Comparison of ENCODE assay signal across 10 cellular contexts in the genomic region with DNA sequence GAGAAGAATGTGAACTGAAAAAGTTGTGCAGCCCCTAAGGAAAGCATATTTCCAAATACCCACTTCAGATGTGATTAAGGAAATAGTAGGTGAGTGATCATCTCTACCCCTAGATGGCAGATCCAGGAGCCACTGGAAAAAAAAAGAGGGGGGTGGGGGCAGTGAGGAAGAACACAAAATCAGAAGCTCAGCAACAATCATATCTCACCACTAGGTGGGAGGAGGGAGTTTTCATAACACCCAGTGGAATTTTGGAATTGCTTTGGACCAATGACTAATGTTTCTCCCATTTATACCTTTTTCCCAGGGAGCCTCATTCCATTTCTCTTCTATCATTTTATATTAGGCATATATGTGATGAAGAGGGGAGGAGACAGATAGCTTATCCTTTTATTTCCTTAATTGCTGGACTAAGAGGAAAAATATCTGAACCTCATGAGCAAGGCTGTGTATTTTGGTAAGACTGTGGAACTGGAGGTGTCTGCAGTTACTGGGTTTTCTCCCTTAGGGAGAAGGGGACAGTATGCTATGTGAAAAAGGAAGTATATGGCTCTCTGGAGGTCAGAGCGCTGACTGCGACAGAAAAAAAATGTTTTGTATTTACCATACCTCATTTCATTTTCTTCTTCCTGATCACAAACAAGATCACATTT.
A peak's percentile ranks its signal among the peaks of the same experiment; 100 is the strongest.
DNase-seq lines count a peak whose midpoint lies in the region; ATAC-seq and TF ChIP-seq lines count a peak whose summit lies in the region.
"Had no signal": no experiment of that assay in that cellular context is flagged by ENCODE, and none has a peak within 500 bp of the region (broad histone marks: within the 10 kb centered on the region; RNA-seq: fewer than 3 reads in every experiment).

No MANE protein-coding gene starts in this region.

- H3K4me3 ChIP-seq in OCI-LY7 (ENCODE audit: low read depth, low read length, poor library complexity, severe bottlenecking) (no peak overlapping the region), foreskin fibroblast (ENCODE audit: low read depth in 1 of 2, low read length in 2 of 2) (no peak overlapping the region)

- no peak overlapping the region for H3K4me2 ChIP-seq in OCI-LY7 (ENCODE audit: low read length)

- CTCF ChIA-PET in OCI-LY7 (lab: Charles Lee; ENCODE audit: unreplicated experiment), result no interaction called here
- CTCF ChIA-PET in activated CD4-positive, alpha-beta T cell treated with anti-CD3 and anti-CD28 coated beads, Interleukin-2, amount 10 ng/mL, durations not matched to agents 7 days and 5 days (lab: Charles Lee), result no interaction called here

- H3K36me3 ChIP-seq in OCI-LY7 (ENCODE audit: insufficient read depth, low read length), result no peaks in the 10 kb centered on the region

- peak; percentile 16 to 44 for DNase-seq in AML-193 (lab: John Stamatoyannopoulos, UW)
- no peak for DNase-seq in OCI-LY7 (ENCODE audit: low spot score)
- peak in 1 of 2 donors; percentile 43 for DNase-seq in foreskin fibroblast
- DNase-seq in activated CD4-positive, alpha-beta T cell treated with anti-CD3 and anti-CD28 coated beads, Interleukin-2, amount 10 ng/mL, durations not matched to agents 7 days and 5 days, result no peak
- no peak for DNase-seq in KG1 (lab: John Stamatoyannopoulos, UW)
- DNase-seq in NCI-H2029 treated with DMSO at 0.1 percent for 48 hours (lab: John Stamatoyannopoulos, UW), result no peak
- DNase-seq: occipital lobe; stimulated activated naive CD4-positive, alpha-beta T cell treated with Interleukin-2 at 50 U/mL for 16 hours had no signal

- intact Hi-C loops in OCI-LY7 (cut with micrococcal nuclease; ENCODE audit: unreplicated experiment), result no loop called here

- H2AFZ ChIP-seq in OCI-LY7 (ENCODE audit: low read length), result no peak overlapping the region

- no peaks in the 10 kb centered on the region for H3K79me2 ChIP-seq in OCI-LY7 (ENCODE audit: insufficient read depth, low read depth, low read length)

- no peak overlapping the region for H3K27ac ChIP-seq in OCI-LY7 (ENCODE audit: low read depth, low read length, poor library complexity, severe bottlenecking)

- H3K4me1 Mint-ChIP-seq in activated CD4-positive, alpha-beta T cell treated with anti-CD3 and anti-CD28 coated beads, Interleukin-2, amount 10 ng/mL, durations not matched to agents 7 days and 5 days, result no peaks in the 10 kb centered on the region

- H3K9me3 ChIP-seq in OCI-LY7 (ENCODE audit: low read length), result no peaks in the 10 kb centered on the region

- BruUV-seq in OCI-LY7 (replicated peaks; lab: Mats Ljungman, UMichigan), result no TSS peak

- H3K4me3 Mint-ChIP-seq in activated CD4-positive, alpha-beta T cell treated with anti-CD3 and anti-CD28 coated beads, Interleukin-2, amount 10 ng/mL, durations not matched to agents 7 days and 5 days, result no peak overlapping the region

- POLR2A ChIA-PET in OCI-LY7 (lab: Charles Lee), result no interaction called here
- POLR2A ChIA-PET in activated CD4-positive, alpha-beta T cell treated with anti-CD3 and anti-CD28 coated beads, Interleukin-2, amount 10 ng/mL, durations not matched to agents 7 days and 5 days (lab: Charles Lee), result interaction anchor here (0.5 kb wide), 1 partner anchor 838 kb away, joined by 3 read pairs; no protein-coding TSS in a partner anchor

- ATAC-seq in HG02870 (IDR thresholded peaks at IDR 0.05; ENCODE audit: unreplicated experiment), result no peak

- peaks cover 2% of the 10 kb centered on the region for H3K27me3 Mint-ChIP-seq in activated CD4-positive, alpha-beta T cell treated with anti-CD3 and anti-CD28 coated beads, Interleukin-2, amount 10 ng/mL, durations not matched to agents 7 days and 5 days

- H3K9me2 ChIP-seq in OCI-LY7 (ENCODE audit: insufficient read depth, low read length), result no peaks in the 10 kb centered on the region

- no peak overlapping the region for H3K27ac Mint-ChIP-seq in activated CD4-positive, alpha-beta T cell treated with anti-CD3 and anti-CD28 coated beads, Interleukin-2, amount 10 ng/mL, durations not matched to agents 7 days and 5 days

- H3K4me1 ChIP-seq in OCI-LY7 (ENCODE audit: insufficient read depth, low read length, poor library complexity, severe bottlenecking), result no peaks in the 10 kb centered on the region

- no peaks in the 10 kb centered on the region for H4K20me1 ChIP-seq in OCI-LY7 (ENCODE audit: insufficient read depth, low read length)

- H3K9me3 Mint-ChIP-seq in activated CD4-positive, alpha-beta T cell treated with anti-CD3 and anti-CD28 coated beads, Interleukin-2, amount 10 ng/mL, durations not matched to agents 7 days and 5 days, result no peaks in the 10 kb centered on the region

- TF ChIP-seq CTCF in GM12873 (IDR thresholded peaks at IDR 0.05; ENCODE audit: insufficient read depth, low read depth, low read length, missing control alignments), result peak; percentile 53
- TF ChIP-seq CTCF in OCI-LY7 (conservative IDR thresholded peaks at IDR 0.05; ENCODE audit: low read length), result peak; percentile 61
- peak; percentile 19 for TF ChIP-seq CTCF in foreskin fibroblast (IDR thresholded peaks at IDR 0.05; ENCODE audit: low read depth, low read length)

- H3K36me3 Mint-ChIP-seq in activated CD4-positive, alpha-beta T cell treated with anti-CD3 and anti-CD28 coated beads, Interleukin-2, amount 10 ng/mL, durations not matched to agents 7 days and 5 days (ENCODE audit: low read depth), result no peaks in the 10 kb centered on the region

Comparison
In these comparisons a context has a peak if more than half of its experiments do, and no peak if none do; other contexts are left out.
1. DNase-seq: peak in AML-193 (2 of 2); none in OCI-LY7 (single experiment), activated CD4-positive, alpha-beta T cell treated with anti-CD3 and anti-CD28 coated beads, Interleukin-2, amount 10 ng/mL, durations not matched to agents 7 days and 5 days (single experiment), KG1 (single experiment) and NCI-H2029 treated with DMSO at 0.1 percent for 48 hours (single experiment).
2. Peak in every context shown above with its lines, with median percentiles within 50 percentile points of each other: CTCF ChIP-seq.